Comparison of ENCODE assay signal across 11 cellular contexts in the genomic region with DNA sequence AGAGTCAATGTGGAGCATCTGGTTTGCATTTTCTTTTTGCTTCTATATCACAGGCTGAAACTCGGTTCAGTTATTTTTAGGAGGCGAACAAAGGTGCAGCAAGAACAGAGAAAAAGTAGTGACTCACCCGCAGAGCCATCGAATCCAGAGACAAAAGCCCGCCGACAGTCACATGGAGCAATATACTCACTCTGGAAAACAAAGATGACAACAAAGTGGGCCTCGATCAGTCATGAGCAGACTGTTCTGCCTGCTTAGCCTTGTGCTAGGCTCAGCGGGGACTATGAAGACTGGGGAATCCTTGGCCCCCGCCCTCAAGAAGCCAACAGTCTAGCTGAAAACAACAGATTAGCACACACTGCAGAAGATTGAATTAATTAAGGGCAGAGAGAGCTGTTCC. TPM values are rescaled to one million over a fixed set of nuclear protein-coding genes. Genes with fewer than 3 reads are reported as not detected.
DNase-seq lines count a peak whose midpoint lies in the region; ATAC-seq and TF ChIP-seq lines count a peak whose summit lies in the region.
"Had no signal": no experiment of that assay in that cellular context is flagged by ENCODE, and none has a peak within 500 bp of the region (broad histone marks: within the 10 kb centered on the region; RNA-seq: fewer than 3 reads in every experiment).

No MANE protein-coding gene starts in this region.

- ATAC-seq in gastroesophageal sphincter (peak; percentile 26), left lung (no peak)

- H3K27me3 ChIP-seq in WERI-Rb-1 (ENCODE audit: insufficient read depth, low read depth, severe bottlenecking) (no peaks in the 10 kb centered on the region), gastroesophageal sphincter (no peaks in the 10 kb centered on the region), smooth muscle cell (ENCODE audit: low read depth) (no peaks in the 10 kb centered on the region), left lung (no peaks in the 10 kb centered on the region)
- H3K27me3 ChIP-seq: colonic mucosa had no signal

- H3K36me3 ChIP-seq in WERI-Rb-1 (peaks cover 22% of the 10 kb centered on the region), gastroesophageal sphincter (peaks cover 0 to 32% of the 10 kb centered on the region in 2 donors), smooth muscle cell (ENCODE audit: low read depth) (no peaks in the 10 kb centered on the region), left lung (peaks cover 0 to 34% of the 10 kb centered on the region in 2 donors)
- H3K36me3 ChIP-seq: colonic mucosa had no signal

- peaks cover 20% of the 10 kb centered on the region for H3K79me2 ChIP-seq in smooth muscle cell (ENCODE audit: low read depth)

- H3K9me3 ChIP-seq in WERI-Rb-1 (ENCODE audit: severe bottlenecking) (no peaks in the 10 kb centered on the region), gastroesophageal sphincter (no peaks in the 10 kb centered on the region), smooth muscle cell (replicated peaks; ENCODE audit: low read depth) (no peaks in the 10 kb centered on the region), left lung (no peaks in the 10 kb centered on the region)
- H3K9me3 ChIP-seq: colonic mucosa had no signal

- WGBS in gastroesophageal sphincter (ENCODE audit: low coverage in 1 of 2), 2 donors = 53 to 67% methylated on average over 5 to 9 of the region's 9 CpGs
- WGBS in smooth muscle cell (ENCODE audit: low lambda C conversion rate) = 31% methylated on average over 9 of the region's 9 CpGs

- intact Hi-C loops in left lung (cut with DNase I) = no loop called here

- TF ChIP-seq POLR2A in gastroesophageal sphincter (IDR thresholded peaks at IDR 0.05) = no peak

- peaks cover 7% of the 10 kb centered on the region for H3F3A ChIP-seq in smooth muscle cell (ENCODE audit: low read depth)

- DNase-seq in NCI-H82 (lab: John Stamatoyannopoulos, UW) (peak; percentile 39), NCI-H82 treated with DMSO at 0.1 percent for 48 hours (lab: John Stamatoyannopoulos, UW; ENCODE audit: unreplicated experiment) (no peak), WERI-Rb-1 (peak; percentile 44), smooth muscle cell (lab: John Stamatoyannopoulos, UW; ENCODE audit: unreplicated experiment) (no peak), left lung (no peak), T1000 (lab: John Stamatoyannopoulos, UW) (no peak), ureter (ENCODE audit: low spot score) (no peak)
- DNase-seq: activated CD4-positive, alpha-beta T cell treated with anti-CD3 and anti-CD28 coated beads for 48 hours; colonic mucosa had no signal

- TF ChIP-seq CTCF in WERI-Rb-1 (IDR thresholded peaks at IDR 0.05; ENCODE audit: low read depth, low read length) = no peak
- no peak for TF ChIP-seq CTCF in gastroesophageal sphincter (IDR thresholded peaks at IDR 0.05)
- no peak for TF ChIP-seq CTCF in smooth muscle cell (IDR thresholded peaks at IDR 0.05; ENCODE audit: borderline replicate concordance, insufficient read depth, poor library complexity, severe bottlenecking)
- TF ChIP-seq CTCF in left lung (IDR thresholded peaks at IDR 0.05) = no peak

- peak overlapping the region; percentile 26 for H3K4me2 ChIP-seq in smooth muscle cell

- TF ChIP-seq EP300 in gastroesophageal sphincter (IDR thresholded peaks at IDR 0.05) = no peak

- no peak overlapping the region for H3K4me3 ChIP-seq in WERI-Rb-1 (ENCODE audit: low read depth, low read length)
- no peak overlapping the region for H3K4me3 ChIP-seq in gastroesophageal sphincter
- H3K4me3 ChIP-seq in smooth muscle cell = no peak overlapping the region
- H3K4me3 ChIP-seq in left lung = no peak overlapping the region
- H3K4me3 ChIP-seq: colonic mucosa had no signal

- H3K27ac ChIP-seq in WERI-Rb-1 (no peak overlapping the region), gastroesophageal sphincter (peak overlapping the region in 3 of 4 donors; percentile 69 to 72 (median 72)), smooth muscle cell (ENCODE audit: low read depth) (peak overlapping the region; percentile 82), left lung (no peak overlapping the region)
- H3K27ac ChIP-seq: 22Rv1, colonic mucosa had no signal

- H3K9ac ChIP-seq in smooth muscle cell (ENCODE audit: low read depth) = peak overlapping the region; percentile 15

- no peak overlapping the region for H2AFZ ChIP-seq in smooth muscle cell (ENCODE audit: low read depth)

- H3K4me1 ChIP-seq in gastroesophageal sphincter = peaks cover 13 to 64% (median 27%) of the 10 kb centered on the region in 3 donors
- H3K4me1 ChIP-seq in smooth muscle cell (ENCODE audit: low read depth) = peaks cover 44% of the 10 kb centered on the region
- peaks cover 5 to 42% of the 10 kb centered on the region in 2 donors for H3K4me1 ChIP-seq in left lung

- H4K20me1 ChIP-seq in smooth muscle cell (ENCODE audit: low read depth) = peaks cover 5% of the 10 kb centered on the region

RNA-seq across cellular contexts. Expression of a gene that starts 30.4 kb away (rescaled TPM):
- total RNA-seq in gastroesophageal sphincter = 10 to 100 TPM; 35.5 to 58.0 (median 52.1) TPM
- total RNA-seq in smooth muscle cell = 115 and 147 TPM in 2 replicates
- 63.0 and 64.3 TPM in 2 replicates for polyA plus RNA-seq in smooth muscle cell
- total RNA-seq in left lung = 10 to 100 TPM; 49.0 to 50.7 TPM
- total RNA-seq in ureter = 106 TPM

Comparison
In these comparisons a context has a peak if more than half of its experiments do, and no peak if none do; other contexts are left out.
1. DNase-seq: peak in NCI-H82 (single experiment) and WERI-Rb-1 (single experiment); none in NCI-H82 treated with DMSO at 0.1 percent for 48 hours (single experiment), smooth muscle cell (single experiment), left lung (0 of 2), T1000 (single experiment) and ureter (single experiment).
2. H3K27ac ChIP-seq: peak in gastroesophageal sphincter (3 of 4) and smooth muscle cell (single experiment); none in WERI-Rb-1 (single experiment) and left lung (0 of 2).